Comparison of ENCODE assay signal across 8 cellular contexts in genomic region chr1:33080885-33081553, GRCh38. TPM values are rescaled to one million over a fixed set of nuclear protein-coding genes. Genes with fewer than 3 reads are reported as not detected.
DNase-seq lines count a peak whose midpoint lies in the region; ATAC-seq and TF ChIP-seq lines count a peak whose summit lies in the region.

TSS of gene AZIN2 (plus strand) at chr1:33081153. CDS start at chr1:33082250, 1,097 bp downstream.

- H3K4me3 ChIP-seq in KMS-11 (IDR thresholded peaks at IDR 0.05; ENCODE audit: insufficient read depth, low read depth, low read length) (peak within 1 kb of the TSS; percentile 26), Panc1 (ENCODE audit: low read depth in 2 of 2, low read length in 2 of 2) (peak within 1 kb of the TSS; percentile 67 to 91), fibroblast of mammary gland (ENCODE audit: control insufficient read depth, low read depth, low read length) (peak within 1 kb of the TSS; percentile 81)
- peak within 1 kb of the TSS; percentile 68 for H3K4me3 ChIP-seq in naive thymus-derived CD4-positive, alpha-beta T cell (ENCODE audit: low read length)

- BruUV-seq in Panc1 (replicated peaks; lab: Mats Ljungman, UMichigan) = no TSS peak

- peak within 1 kb of the TSS; percentile 61 for H3K27ac Mint-ChIP-seq in activated T-helper 17 cell treated with anti-CD3 and anti-CD28 coated beads, Interleukin-2, amount 50 U/mL, for 72 hours
- peak within 1 kb of the TSS; percentile 6 to 91 (median 72) for H3K27ac Mint-ChIP-seq in naive thymus-derived CD4-positive, alpha-beta T cell
- peak within 1 kb of the TSS; percentile 76 for H3K27ac Mint-ChIP-seq in stimulated activated effector memory CD8-positive, alpha-beta T cell treated with anti-CD3 and anti-CD28 coated beads, Interleukin-12 subunit alpha, Interleukin-12 subunit beta, amount 100 ng/mL, for 72 hours

- H3K9me3 Mint-ChIP-seq in activated T-helper 17 cell treated with anti-CD3 and anti-CD28 coated beads, Interleukin-2, amount 50 U/mL, for 72 hours = no peaks in the 10 kb centered on the region
- no peaks in the 10 kb centered on the region for H3K9me3 Mint-ChIP-seq in naive thymus-derived CD4-positive, alpha-beta T cell
- H3K9me3 Mint-ChIP-seq in stimulated activated effector memory CD8-positive, alpha-beta T cell treated with anti-CD3 and anti-CD28 coated beads, Interleukin-12 subunit alpha, Interleukin-12 subunit beta, amount 100 ng/mL, for 72 hours = no peaks in the 10 kb centered on the region

- ATAC-seq in GM21737 (IDR thresholded peaks at IDR 0.05; ENCODE audit: unreplicated experiment) (peak; percentile 96), Panc1 (peak; percentile 98)
- peak; percentile 100 for ATAC-seq in activated T-helper 17 cell treated with anti-CD3 and anti-CD28 coated beads, Interleukin-2, amount 50 U/mL, for 72 hours (replicated peaks)
- peak; percentile 99 for ATAC-seq in naive thymus-derived CD4-positive, alpha-beta T cell
- ATAC-seq in stimulated activated effector memory CD8-positive, alpha-beta T cell treated with anti-CD3 and anti-CD28 coated beads, Interleukin-12 subunit alpha, Interleukin-12 subunit beta, amount 100 ng/mL, for 72 hours = peak; percentile 100

- H3K27ac ChIP-seq in KMS-11 = no peak within 1 kb of the TSS
- H3K27ac ChIP-seq in Panc1 (ENCODE audit: low read length) = peak within 1 kb of the TSS; percentile 76
- H3K27ac ChIP-seq in naive thymus-derived CD4-positive, alpha-beta T cell (ENCODE audit: low read depth, low read length) = peak within 1 kb of the TSS; percentile 66

- CTCF ChIA-PET in Panc1 (lab: Charles Lee) = no interaction called here
- CTCF ChIA-PET in naive thymus-derived CD4-positive, alpha-beta T cell (lab: Charles Lee) = interaction anchor here (1.4 to 3.0 kb wide), 2 partner anchors 14 kb away, joined by 4 to 15 read pairs; no protein-coding TSS in a partner anchor

- TF ChIP-seq CTCF in KMS-11 (conservative IDR thresholded peaks at IDR 0.05; ENCODE audit: low read depth, low read length) (no peak), Panc1 (IDR thresholded peaks at IDR 0.05) (no peak), fibroblast of mammary gland (conservative IDR thresholded peaks at IDR 0.05; ENCODE audit: control insufficient read depth, insufficient read depth, low read depth, low read length) (no peak)

- no peaks in the 10 kb centered on the region for H3K27me3 Mint-ChIP-seq in activated T-helper 17 cell treated with anti-CD3 and anti-CD28 coated beads, Interleukin-2, amount 50 U/mL, for 72 hours
- H3K27me3 Mint-ChIP-seq in naive thymus-derived CD4-positive, alpha-beta T cell = peaks cover 0 to 30% (median 0%) of the 10 kb centered on the region in 5 donors

- no peaks in the 10 kb centered on the region for H3K79me2 ChIP-seq in KMS-11 (ENCODE audit: insufficient read depth, low read depth)

- H3K36me3 ChIP-seq in KMS-11 (ENCODE audit: insufficient read depth) (no peaks in the 10 kb centered on the region), Panc1 (ENCODE audit: control insufficient read depth, insufficient read depth, low read length) (no peaks in the 10 kb centered on the region; the same call in 1 of the 2 replicates)
- H3K36me3 ChIP-seq in naive thymus-derived CD4-positive, alpha-beta T cell (ENCODE audit: control insufficient read depth in 2 of 3, insufficient read depth in 3 of 3, low read length in 3 of 3) = no peaks in the 10 kb centered on the region

- peak within 1 kb of the TSS; percentile 57 for H2AFZ ChIP-seq in KMS-11 (ENCODE audit: low read depth)

- H3K4me3 Mint-ChIP-seq in activated T-helper 17 cell treated with anti-CD3 and anti-CD28 coated beads, Interleukin-2, amount 50 U/mL, for 72 hours = peak within 1 kb of the TSS; percentile 71
- peak within 1 kb of the TSS; percentile 81 to 88 (median 86) for H3K4me3 Mint-ChIP-seq in naive thymus-derived CD4-positive, alpha-beta T cell
- peak within 1 kb of the TSS; percentile 65 for H3K4me3 Mint-ChIP-seq in stimulated activated effector memory CD8-positive, alpha-beta T cell treated with anti-CD3 and anti-CD28 coated beads, Interleukin-12 subunit alpha, Interleukin-12 subunit beta, amount 100 ng/mL, for 72 hours

- H3K27me3 ChIP-seq in KMS-11 (ENCODE audit: insufficient read depth, low read depth) = no peaks in the 10 kb centered on the region; the same call in 1 of the 2 replicates
- no peaks in the 10 kb centered on the region; the same call in 1 of the 2 replicates for H3K27me3 ChIP-seq in Panc1 (ENCODE audit: control insufficient read depth, insufficient read depth, low read length)
- no peaks in the 10 kb centered on the region for H3K27me3 ChIP-seq in naive thymus-derived CD4-positive, alpha-beta T cell (ENCODE audit: control insufficient read depth in 2 of 2, insufficient read depth in 2 of 2, low read length in 2 of 2)

- POLR2A ChIA-PET in Panc1 (lab: Charles Lee) = no interaction called here
- POLR2A ChIA-PET in naive thymus-derived CD4-positive, alpha-beta T cell (lab: Charles Lee) = interaction anchor here (0.5 to 3.8 kb wide), 7 partner anchors 18 to 737 kb away, joined by 3 to 24 read pairs (median 4); partner anchors contain the start of gene YARS1

- H3K4me2 ChIP-seq in KMS-11 = peak within 1 kb of the TSS; percentile 55

- intact Hi-C loops in Panc1 (cut with micrococcal nuclease; ENCODE audit: unreplicated experiment) = loop anchor here (10.0 kb wide), 1 partner anchor 206 kb away; the partner anchor contains the start of gene FNDC5
- intact Hi-C loops in naive thymus-derived CD4-positive, alpha-beta T cell (cut with micrococcal nuclease) = loop anchor here (1.0 to 10.0 kb wide), 13 partner anchors 18 to 430 kb away; partner anchors contain the start of genes RBBP4 (in 1 of the 2), RNF19B (in 1 of the 2), S100PBP (in 1 of the 2) and TRIM62 (in 1 of the 2)

- in situ Hi-C loops in Panc1 (cut with HindIII; ENCODE audit: low pct_unique_long_range_greater_than_20kb, low sequenced_read_pairs) = no loop called here

- peak within 1 kb of the TSS; percentile 15; the same call in 1 of the 2 replicates for H3K9ac ChIP-seq in KMS-11

- no peaks in the 10 kb centered on the region for H3K36me3 Mint-ChIP-seq in activated T-helper 17 cell treated with anti-CD3 and anti-CD28 coated beads, Interleukin-2, amount 50 U/mL, for 72 hours (ENCODE audit: low read depth)
- H3K36me3 Mint-ChIP-seq in naive thymus-derived CD4-positive, alpha-beta T cell = no peaks in the 10 kb centered on the region
- no peaks in the 10 kb centered on the region for H3K36me3 Mint-ChIP-seq in stimulated activated effector memory CD8-positive, alpha-beta T cell treated with anti-CD3 and anti-CD28 coated beads, Interleukin-12 subunit alpha, Interleukin-12 subunit beta, amount 100 ng/mL, for 72 hours

- peaks cover 6% of the 10 kb centered on the region for H3K4me1 ChIP-seq in KMS-11 (ENCODE audit: low read depth, poor library complexity, severe bottlenecking)
- H3K4me1 ChIP-seq in Panc1 (ENCODE audit: control insufficient read depth, insufficient read depth, low read length) = peaks cover 5% of the 10 kb centered on the region; the same call in 1 of the 2 replicates
- H3K4me1 ChIP-seq in naive thymus-derived CD4-positive, alpha-beta T cell (ENCODE audit: control insufficient read depth in 2 of 2, insufficient read depth in 2 of 2, low read length in 2 of 2) = peaks cover 14 to 15% of the 10 kb centered on the region in 2 donors

- peaks cover 13% of the 10 kb centered on the region for H3K4me1 Mint-ChIP-seq in activated T-helper 17 cell treated with anti-CD3 and anti-CD28 coated beads, Interleukin-2, amount 50 U/mL, for 72 hours
- peaks cover 20 to 40% (median 35%) of the 10 kb centered on the region in 7 donors for H3K4me1 Mint-ChIP-seq in naive thymus-derived CD4-positive, alpha-beta T cell
- peaks cover 9% of the 10 kb centered on the region for H3K4me1 Mint-ChIP-seq in stimulated activated effector memory CD8-positive, alpha-beta T cell treated with anti-CD3 and anti-CD28 coated beads, Interleukin-12 subunit alpha, Interleukin-12 subunit beta, amount 100 ng/mL, for 72 hours

- H4K20me1 ChIP-seq in KMS-11 (ENCODE audit: insufficient read depth) = no peaks in the 10 kb centered on the region

- H3K9me3 ChIP-seq in Panc1 (ENCODE audit: control insufficient read depth, insufficient read depth, low read depth, low read length) = no peaks in the 10 kb centered on the region
- no peaks in the 10 kb centered on the region for H3K9me3 ChIP-seq in naive thymus-derived CD4-positive, alpha-beta T cell (ENCODE audit: control insufficient read depth in 2 of 3, low read length in 3 of 3)

- DNase-seq in DMS53 (lab: John Stamatoyannopoulos, UW) (peak; percentile 98), Panc1 (ENCODE audit: low read depth, low spot score) (peak; percentile 62), fibroblast of mammary gland (ENCODE audit: low read depth) (peak; percentile 91)
- peak; percentile 94 to 99 (median 95) for DNase-seq in naive thymus-derived CD4-positive, alpha-beta T cell
- peak; percentile 92 to 98 for DNase-seq in stimulated activated effector memory CD8-positive, alpha-beta T cell treated with anti-CD3 and anti-CD28 coated beads, Interleukin-12 subunit alpha, Interleukin-12 subunit beta, amount 100 ng/mL, for 72 hours (ENCODE audit: low spot score in 2 of 2)

RNA-seq across cellular contexts. Expression of gene AZIN2, which starts in this region (rescaled TPM):
- total RNA-seq in Panc1 (2021; ENCODE audit: unreplicated experiment) = 2.4 TPM
- polyA plus RNA-seq in Panc1 (2012; ENCODE audit: insufficient read length) = 1.9 TPM
- total RNA-seq in activated T-helper 17 cell treated with anti-CD3 and anti-CD28 coated beads, Interleukin-2, amount 50 U/mL, for 72 hours = 1 to 10 TPM; 3.4 to 3.7 TPM
- 1 to 10 TPM; 5.3 to 9.6 (median 9.0) TPM for total RNA-seq in naive thymus-derived CD4-positive, alpha-beta T cell
- 1 to 10 TPM; 4.3 to 5.1 TPM for polyA plus RNA-seq in naive thymus-derived CD4-positive, alpha-beta T cell

Comparison
In these comparisons a context has a peak if more than half of its experiments do, and no peak if none do; other contexts are left out.
1. H3K4me3 ChIP-seq: peak in every context shown above with its lines; median percentile 81 in fibroblast of mammary gland; 79 in Panc1; 68 in naive thymus-derived CD4-positive, alpha-beta T cell; 26 in KMS-11.